Comparison of ENCODE assay signal across 19 cellular contexts in genomic region chr6:48472121-48472520, GRCh38.
"Had no signal": no experiment of that assay in that cellular context is flagged by ENCODE, and none has a peak within 500 bp of the region (broad histone marks: within the 10 kb centered on the region; RNA-seq: fewer than 3 reads in every experiment).

No MANE protein-coding gene starts in this region.

- H3K4me3 ChIP-seq: dorsolateral prefrontal cortex, mucosa of descending colon, psoas muscle, suprapubic skin, thyroid gland had no signal

- DNase-seq: cortex of kidney; dorsolateral prefrontal cortex; effector CD8-positive, alpha-beta T cell; head of caudate nucleus; hippocampal formation; kidney glomerular epithelial cell; mammary epithelial cell; mucosa of descending colon; naive thymus-derived CD8-positive, alpha-beta T cell; psoas muscle; retina; small intestine; stimulated activated CD4-positive, alpha-beta T cell treated with anti-CD3 and anti-CD28 coated beads, Interleukin-12 subunit alpha, Interleukin-12 subunit beta, amount 100 ng/mL, for 4 hours; stimulated activated naive CD8-positive, alpha-beta T cell treated with anti-CD3 and anti-CD28 coated beads, Interleukin-15, Interleukin-2, amounts not matched to agents 100 U/mL and 50 U/mL, for 24 hours; thyroid gland had no signal

- H3K36me3 ChIP-seq: neutrophil, suprapubic skin, thyroid gland had no signal

- H3K27ac ChIP-seq: dorsolateral prefrontal cortex, neutrophil, psoas muscle, suprapubic skin, thyroid gland had no signal

- H3K27me3 ChIP-seq: neutrophil, suprapubic skin, thyroid gland had no signal

- H3K9me3 ChIP-seq: mucosa of descending colon, neutrophil, psoas muscle, suprapubic skin, thyroid gland had no signal

- ATAC-seq: esophagus mucosa; left lobe of liver; mucosa of descending colon; naive thymus-derived CD8-positive, alpha-beta T cell; psoas muscle; stimulated activated naive CD8-positive, alpha-beta T cell treated with anti-CD3 and anti-CD28 coated beads, Interleukin-15, Interleukin-2, amounts not matched to agents 100 U/mL and 50 U/mL, for 24 hours had no signal

- H3K4me1 ChIP-seq: psoas muscle, suprapubic skin, thyroid gland had no signal
